1 cellular context compared by ENCODE assay signal in genomic region chrX:149504226-149504914, GRCh38.
TF ChIP-seq lines count a peak whose summit lies in the region.

No MANE protein-coding gene starts in this region.

TF ChIP-seq in H1, 55 proteins besides CTCF, POLR2A, EP300 and RAD21:
- TF ChIP-seq CBX8 (IDR thresholded peaks at IDR 0.05; ENCODE audit: borderline replicate concordance, low read depth, low read length) (no peak), POU5F1 (IDR thresholded peaks at IDR 0.05; ENCODE audit: low read depth, low read length) (no peak), MAX (IDR thresholded peaks at IDR 0.05) (peak; percentile 42; the same call in 1 of the 2 replicates)
